In the genomic region with DNA sequence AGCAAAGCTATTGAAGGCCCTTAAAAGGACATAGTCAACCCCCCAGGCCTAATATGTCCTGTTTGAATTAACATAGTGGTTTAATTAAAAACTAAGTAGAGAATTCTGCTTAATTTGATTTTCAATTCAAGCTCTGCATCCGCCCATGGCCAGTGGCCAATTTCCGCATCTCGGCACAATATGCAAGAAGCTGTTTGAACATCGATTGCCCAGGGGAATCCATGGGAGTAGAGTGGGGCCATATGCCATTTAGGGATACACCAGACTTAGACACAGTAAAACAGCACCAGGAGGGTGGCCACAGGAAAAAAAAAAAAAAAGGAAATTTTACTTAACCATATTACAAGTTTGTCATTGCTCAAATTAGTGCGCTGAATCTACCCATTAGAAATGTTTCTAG, we compare ENCODE assay signal across 27 cellular contexts.
"Had no signal": no experiment of that assay in that cellular context is flagged by ENCODE, and none has a peak within 500 bp of the region (broad histone marks: within the 10 kb centered on the region; RNA-seq: fewer than 3 reads in every experiment).

No MANE protein-coding gene starts in this region.

- H3K27ac Mint-ChIP-seq: activated CD4-positive, alpha-beta T cell treated with anti-CD3 and anti-CD28 coated beads for 36 hours; activated naive CD8-positive, alpha-beta T cell; activated T-cell treated with anti-CD3 and anti-CD28 coated beads, Interleukin-2, amount 50 U/mL, for 72 hours; brain; natural killer cell had no signal

- H3K4me1 Mint-ChIP-seq: activated CD4-positive, alpha-beta T cell treated with anti-CD3 and anti-CD28 coated beads for 36 hours; natural killer cell had no signal

- H3K27me3 ChIP-seq: ascending aorta, cardiac muscle cell, dorsolateral prefrontal cortex, gastrocnemius medialis, testis, transverse colon had no signal

- H3K9me3 ChIP-seq: ascending aorta, gastrocnemius medialis, testis, transverse colon had no signal

- H3K4me3 ChIP-seq: ascending aorta, cardiac muscle cell, coronary artery, dorsolateral prefrontal cortex, gastrocnemius medialis, lung, skin epidermis, testis, transverse colon had no signal

- H3K4me3 Mint-ChIP-seq: activated CD4-positive, alpha-beta T cell treated with anti-CD3 and anti-CD28 coated beads for 36 hours; activated naive CD8-positive, alpha-beta T cell; activated T-cell treated with anti-CD3 and anti-CD28 coated beads, Interleukin-2, amount 50 U/mL, for 72 hours; natural killer cell had no signal

- H3K27me3 Mint-ChIP-seq: activated CD4-positive, alpha-beta T cell treated with anti-CD3 and anti-CD28 coated beads for 36 hours; activated naive CD8-positive, alpha-beta T cell; brain had no signal

- DNase-seq: activated CD4-positive, alpha-beta T cell treated with anti-CD3 and anti-CD28 coated beads for 36 hours; activated CD4-positive, alpha-beta T cell treated with anti-CD3 and anti-CD28 coated beads, Interleukin-2, amount 50 U/mL, for 4 hours; activated CD4-positive, CD25-positive, alpha-beta regulatory T cell; activated naive CD4-positive, alpha-beta T cell treated with Interleukin-2 at 50 U/mL for 16 hours; activated T-cell treated with anti-CD3 and anti-CD28 coated beads for 4 hours; activated T-cell treated with anti-CD3 and anti-CD28 coated beads, Interleukin-2, amount 50 U/mL, for 72 hours; dorsolateral prefrontal cortex; effector memory CD4-positive, alpha-beta T cell; gastrocnemius medialis; hippocampal formation; mesendoderm; natural killer cell; stimulated activated CD4-positive, alpha-beta T cell treated with anti-CD3 and anti-CD28 coated beads, Interleukin-12 subunit alpha, Interleukin-12 subunit beta, amount 100 ng/mL, for 4 hours; stimulated activated CD4-positive, alpha-beta T cell treated with anti-CD3 and anti-CD28 coated beads, Interleukin-4, amount 100 ng/mL, for 1 hour; stimulated activated naive CD8-positive, alpha-beta T cell treated with anti-CD3 and anti-CD28 coated beads, Interleukin-15, Interleukin-2, amounts not matched to agents 100 U/mL and 50 U/mL, for 24 hours; testis; transverse colon had no signal

- H3K27ac ChIP-seq: ascending aorta, cardiac muscle cell, coronary artery, dorsolateral prefrontal cortex, gastrocnemius medialis, skin epidermis, testis, transverse colon had no signal

- H3K4me1 ChIP-seq: ascending aorta, gastrocnemius medialis, testis, transverse colon had no signal

- FAIRE-seq: urothelium cell line had no signal

- H3K9me3 Mint-ChIP-seq: activated T-cell treated with anti-CD3 and anti-CD28 coated beads, Interleukin-2, amount 50 U/mL, for 72 hours; brain; natural killer cell had no signal

- H3K36me3 Mint-ChIP-seq: natural killer cell had no signal

- ATAC-seq: activated CD4-positive, alpha-beta T cell treated with anti-CD3 and anti-CD28 coated beads for 36 hours; activated T-cell treated with anti-CD3 and anti-CD28 coated beads, Interleukin-2, amount 50 U/mL, for 72 hours; gastrocnemius medialis; left lobe of liver; natural killer cell; sciatic nerve; stimulated activated naive CD8-positive, alpha-beta T cell treated with anti-CD3 and anti-CD28 coated beads, Interleukin-15, Interleukin-2, amounts not matched to agents 100 U/mL and 50 U/mL, for 24 hours had no signal
